In the genomic region with DNA sequence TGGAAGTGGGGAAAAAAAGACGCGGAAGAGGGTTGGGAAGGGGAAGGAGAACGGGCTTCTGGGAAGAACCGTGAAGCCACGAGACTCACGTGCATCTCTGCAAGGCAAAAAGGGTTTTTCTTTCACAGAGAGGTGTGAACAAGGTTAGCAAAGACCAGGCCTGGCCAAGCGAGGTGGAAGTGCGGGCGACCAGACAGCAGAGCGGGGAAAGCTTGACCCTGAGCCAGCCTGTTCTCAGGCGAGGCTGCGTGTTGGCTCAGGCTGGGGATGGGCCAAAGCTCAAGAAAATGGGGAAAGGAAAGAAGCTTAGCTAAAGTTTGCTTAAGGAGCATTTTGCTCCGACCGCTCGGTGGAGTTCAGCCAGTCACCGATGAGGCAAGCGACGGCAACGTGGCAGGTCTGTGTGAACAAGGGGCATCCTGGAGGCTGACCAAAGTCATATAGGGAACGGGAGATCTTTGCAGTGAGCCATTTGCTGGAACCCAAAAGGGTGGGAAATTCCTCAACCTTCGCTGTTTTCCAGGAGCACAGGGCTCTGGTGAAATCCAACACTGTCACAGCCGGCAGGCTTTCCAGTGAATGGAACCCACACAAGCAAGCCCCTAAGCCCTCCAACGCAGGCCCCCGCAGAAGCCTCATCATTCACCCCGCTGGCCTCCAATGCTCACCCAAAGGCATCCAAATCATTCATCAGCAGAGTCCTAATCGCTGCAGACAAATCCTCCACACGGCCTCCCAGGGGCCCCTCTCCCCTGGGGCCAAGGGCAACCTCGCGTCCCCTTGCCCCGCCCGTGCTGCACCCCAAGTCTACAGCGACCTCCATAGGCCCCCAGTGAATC, we compare ENCODE assay signal across 8 cellular contexts. TPM values are rescaled to one million over a fixed set of nuclear protein-coding genes. Genes with fewer than 3 reads are reported as not detected.
DNase-seq lines count a peak whose midpoint lies in the region; ATAC-seq and TF ChIP-seq lines count a peak whose summit lies in the region.

No MANE protein-coding gene starts in this region.

- intact Hi-C loops in body of pancreas (cut with DNase I), result no loop called here

- H3K9ac ChIP-seq in iPS-15b (ENCODE audit: low read depth, low read length), result peak overlapping the region; percentile 84

- WGBS in body of pancreas, 2 donors, result 14 to 19% methylated on average over 27 to 32 of the region's 32 CpGs

- TF ChIP-seq CTCF in body of pancreas (IDR thresholded peaks at IDR 0.05), result no peak

- ATAC-seq in HG02870 (IDR thresholded peaks at IDR 0.05; ENCODE audit: unreplicated experiment) (peak; percentile 12), body of pancreas (peak; percentile 29)

- in situ Hi-C loops in ACHN (cut with HindIII; ENCODE audit: low pct_ligation_motif_present, low pct_unique_long_range_greater_than_20kb, low sequenced_read_pairs), result no loop called here

- no peaks in the 10 kb centered on the region for H3K27me3 ChIP-seq in body of pancreas
- H3K27me3 ChIP-seq in iPS-15b (ENCODE audit: control insufficient read depth, insufficient read depth, low read length), result no peaks in the 10 kb centered on the region

- H3K4me1 ChIP-seq in body of pancreas, result peaks cover 21% of the 10 kb centered on the region
- no peaks in the 10 kb centered on the region for H3K4me1 ChIP-seq in iPS-15b (ENCODE audit: control insufficient read depth, insufficient read depth, low read length)

- H3K27ac ChIP-seq in body of pancreas, result peak overlapping the region; percentile 76 to 92 (median 88)

- TF ChIP-seq POLR2A in body of pancreas (IDR thresholded peaks at IDR 0.05), result peak in 1 of 3 donors; percentile 7

- H3K36me3 ChIP-seq in body of pancreas (replicated peaks in 1 of 2; ENCODE audit: insufficient read depth in 1 of 2, low read depth in 2 of 2) (no peaks in the 10 kb centered on the region), iPS-15b (ENCODE audit: control insufficient read depth, insufficient read depth, low read length) (no peaks in the 10 kb centered on the region)

- peak; percentile 8 for DNase-seq in ACHN
- peak; percentile 52 for DNase-seq in NCI-H460 (ENCODE audit: extremely low read depth, low read depth)
- DNase-seq in body of pancreas, result peak; percentile 30 to 50 (median 40)
- peak; percentile 81 for DNase-seq in retina
- DNase-seq in GF-D8 (lab: John Stamatoyannopoulos, UW), result no peak

- H3K4me3 ChIP-seq in GM08714 (ENCODE audit: low read length), result peak overlapping the region; percentile 72
- H3K4me3 ChIP-seq in body of pancreas, result peak overlapping the region; percentile 68 to 89
- peak overlapping the region; percentile 67 for H3K4me3 ChIP-seq in iPS-15b (ENCODE audit: low read depth, low read length)

- H3K9me3 ChIP-seq in body of pancreas (peaks cover 0 to 4% (median 0%) of the 10 kb centered on the region in 3 donors), iPS-15b (ENCODE audit: control insufficient read depth, insufficient read depth, low read length) (peaks cover 20% of the 10 kb centered on the region)

RNA-seq across cellular contexts. Expression of a gene that starts 0.8 kb away (rescaled TPM):
- total RNA-seq in NCI-H460 (2014; rRNA removed; shearing (Covaris generic)), result 12.6 and 17.3 TPM in 2 replicates
- polyA plus RNA-seq in NCI-H460 (2014; cell fraction: nucleus; rRNA removed), result 24.9 and 25.0 TPM in 2 replicates
- total RNA-seq in body of pancreas, result 10 to 100 TPM; 10.4 to 18.1 TPM

RNA-seq across cellular contexts. Expression of a gene that starts 30.9 kb away (rescaled TPM):
- 11.5 and 14.4 TPM in 2 replicates for total RNA-seq in NCI-H460 (2014; rRNA removed; shearing (Covaris generic))
- polyA plus RNA-seq in NCI-H460 (2014; cell fraction: nucleus; rRNA removed), result 29.3 and 30.9 TPM in 2 replicates
- total RNA-seq in body of pancreas, result 1 to 10 TPM; 7.5 to 8.6 TPM
